In the genomic region with DNA sequence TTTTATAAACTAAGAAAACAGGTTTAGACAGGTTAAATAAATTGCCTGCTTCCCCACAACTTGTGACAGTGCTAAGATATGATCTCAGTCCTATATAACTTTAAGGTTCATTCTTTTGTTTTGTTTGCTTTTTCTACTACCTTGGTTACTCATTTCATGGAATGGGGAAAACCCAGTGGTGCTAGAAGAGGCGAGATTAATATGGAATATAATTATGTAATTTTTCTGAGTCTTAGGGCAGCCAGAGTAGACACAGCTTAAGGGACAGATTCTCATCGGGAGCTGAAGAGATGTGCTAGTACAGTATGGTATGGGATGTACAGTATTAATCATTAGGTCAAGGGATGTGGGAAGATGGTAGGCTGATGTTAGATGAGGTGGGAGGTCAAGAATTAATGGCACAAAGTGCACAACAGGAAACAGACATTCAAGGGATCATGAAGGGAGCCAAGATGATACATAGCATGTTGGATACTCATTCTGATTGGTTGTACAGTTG, we compare ENCODE assay signal across 17 cellular contexts. TPM values are rescaled to one million over a fixed set of nuclear protein-coding genes. Genes with fewer than 3 reads are reported as not detected.
A peak's percentile ranks its signal among the peaks of the same experiment; 100 is the strongest.
DNase-seq lines count a peak whose midpoint lies in the region; ATAC-seq and TF ChIP-seq lines count a peak whose summit lies in the region.
"Had no signal": no experiment of that assay in that cellular context is flagged by ENCODE, and none has a peak within 500 bp of the region (broad histone marks: within the 10 kb centered on the region; RNA-seq: fewer than 3 reads in every experiment).

No MANE protein-coding gene starts in this region.

- peaks cover 0 to 2% of the 10 kb centered on the region in 2 donors for H3K9me3 ChIP-seq in neuronal stem cell (replicated peaks in 1 of 2; ENCODE audit: control insufficient read depth in 2 of 2, insufficient read depth in 1 of 2, low read depth in 1 of 2, low read length in 2 of 2)
- H3K9me3 ChIP-seq: colonic mucosa, sigmoid colon had no signal

- no peak overlapping the region for H3K18ac ChIP-seq in neuronal stem cell (ENCODE audit: low read length)

- H3K4ac ChIP-seq in neuronal stem cell (ENCODE audit: low read length): no peak overlapping the region

- H3K36me3 ChIP-seq in neuronal stem cell (replicated peaks in 1 of 2; ENCODE audit: control insufficient read depth in 2 of 2, insufficient read depth in 2 of 2, low read length in 2 of 2): peaks cover 8 to 28% of the 10 kb centered on the region in 2 donors

- no peak overlapping the region for H3K14ac ChIP-seq in neuronal stem cell (ENCODE audit: low read length)

- H2BK5ac ChIP-seq in neuronal stem cell (ENCODE audit: low read length): no peak overlapping the region

- no peak overlapping the region for H3K4me3 ChIP-seq in neuronal stem cell (ENCODE audit: low read length in 2 of 2)
- H3K4me3 ChIP-seq: colonic mucosa, GM23338, lung, sigmoid colon had no signal

- CTCF ChIA-PET in MCF 10A (lab: Yijun Ruan, JAX): no interaction called here

- no peak overlapping the region for H2BK120ac ChIP-seq in neuronal stem cell (ENCODE audit: low read depth, low read length)

- no peaks in the 10 kb centered on the region for H3K9me3 Mint-ChIP-seq in MCF 10A (ENCODE audit: unreplicated experiment)
- no peaks in the 10 kb centered on the region for H3K9me3 Mint-ChIP-seq in activated T-helper 17 cell treated with anti-CD3 and anti-CD28 coated beads, Interleukin-2, amount 50 U/mL, for 72 hours
- H3K9me3 Mint-ChIP-seq: GM23338; IgD-negative memory B cell; stimulated activated memory B cell treated with anti-CD40 and anti-IgM and Interleukin-4, amounts not matched to agents 10 μg/mL and 1 μg/mL and 100 μg/mL, for 72 hours had no signal

- DNase-seq in T47D (ENCODE audit: low read depth in 1 of 2, low spot score in 1 of 2) (peak; percentile 47 to 78), MCF 10A (ENCODE audit: unreplicated experiment) (no peak), hepatic stellate cell (ENCODE audit: low spot score) (peak; percentile 38), NCI-H526 treated with DMSO at 0.1 percent for 48 hours (lab: John Stamatoyannopoulos, UW) (no peak), neuronal stem cell (ENCODE audit: low spot score) (no peak), activated gamma-delta T cell (lab: John Stamatoyannopoulos, UW) (no peak)
- DNase-seq: colonic mucosa, erythroblast, NCI-H1105 treated with DMSO at 0.1 percent for 48 hours, NCI-H2227 treated with DMSO at 0.1 percent for 48 hours, sigmoid colon had no signal

- no peak overlapping the region for H4K91ac ChIP-seq in neuronal stem cell (ENCODE audit: low read depth, low read length, poor library complexity)

- POLR2A ChIA-PET in MCF 10A (lab: Yijun Ruan, JAX): interaction anchor here (0.9 kb wide), 1 partner anchor 11 kb away, joined by 5 read pairs; no protein-coding TSS in a partner anchor

- no peaks in the 10 kb centered on the region for H3K79me1 ChIP-seq in neuronal stem cell (ENCODE audit: low read depth, low read length)

- H2BK12ac ChIP-seq in neuronal stem cell (ENCODE audit: low read length): no peak overlapping the region

- no peak for TF ChIP-seq CTCF in MCF 10A (IDR thresholded peaks at IDR 0.05; ENCODE audit: unreplicated experiment)

- no peak overlapping the region for H2AFZ ChIP-seq in neuronal stem cell (ENCODE audit: low read length)
- H2AFZ ChIP-seq: GM23338 had no signal

- no peaks in the 10 kb centered on the region for H3K27me3 Mint-ChIP-seq in MCF 10A (ENCODE audit: insufficient read depth, unreplicated experiment)
- no peaks in the 10 kb centered on the region for H3K27me3 Mint-ChIP-seq in activated T-helper 17 cell treated with anti-CD3 and anti-CD28 coated beads, Interleukin-2, amount 50 U/mL, for 72 hours
- H3K27me3 Mint-ChIP-seq: IgD-negative memory B cell; stimulated activated memory B cell treated with anti-CD40 and anti-IgM and Interleukin-4, amounts not matched to agents 10 μg/mL and 1 μg/mL and 100 μg/mL, for 72 hours had no signal

- H3K23ac ChIP-seq in neuronal stem cell (ENCODE audit: low read depth, low read length, poor library complexity): no peak overlapping the region

- H3K4me2 ChIP-seq in neuronal stem cell (ENCODE audit: insufficient read depth, low read length, poor library complexity, severe bottlenecking): no peak overlapping the region
- H3K4me2 ChIP-seq: GM23338 had no signal

- H2AK5ac ChIP-seq in neuronal stem cell (ENCODE audit: low read depth, low read length): no peak overlapping the region

- no peak overlapping the region for H3K27ac Mint-ChIP-seq in MCF 10A (ENCODE audit: low read depth, unreplicated experiment)
- no peak overlapping the region for H3K27ac Mint-ChIP-seq in activated T-helper 17 cell treated with anti-CD3 and anti-CD28 coated beads, Interleukin-2, amount 50 U/mL, for 72 hours
- H3K27ac Mint-ChIP-seq: GM23338; stimulated activated memory B cell treated with anti-CD40 and anti-IgM and Interleukin-4, amounts not matched to agents 10 μg/mL and 1 μg/mL and 100 μg/mL, for 72 hours had no signal

- H3K9ac ChIP-seq in neuronal stem cell (ENCODE audit: low read depth, low read length, poor library complexity): no peak overlapping the region

- H3K36me3 Mint-ChIP-seq in MCF 10A (ENCODE audit: insufficient read depth, unreplicated experiment): peaks cover 19% of the 10 kb centered on the region
- peaks cover 33% of the 10 kb centered on the region for H3K36me3 Mint-ChIP-seq in activated T-helper 17 cell treated with anti-CD3 and anti-CD28 coated beads, Interleukin-2, amount 50 U/mL, for 72 hours (ENCODE audit: low read depth)
- H3K36me3 Mint-ChIP-seq: IgD-negative memory B cell had no signal

- WGBS in neuronal stem cell (ENCODE audit: extremely low coverage in 2 of 2, insufficient read length in 2 of 2, insufficient replicate concordance in 1 of 2), 2 donors: no CpG with 5 or more reads among the region's 2 CpGs

- H3K4me3 Mint-ChIP-seq in MCF 10A (ENCODE audit: unreplicated experiment): no peak overlapping the region
- H3K4me3 Mint-ChIP-seq in activated T-helper 17 cell treated with anti-CD3 and anti-CD28 coated beads, Interleukin-2, amount 50 U/mL, for 72 hours: no peak overlapping the region
- H3K4me3 Mint-ChIP-seq: GM23338; stimulated activated memory B cell treated with anti-CD40 and anti-IgM and Interleukin-4, amounts not matched to agents 10 μg/mL and 1 μg/mL and 100 μg/mL, for 72 hours had no signal

- intact Hi-C loops in MCF 10A (cut with micrococcal nuclease): no loop called here

- no peak overlapping the region for H2BK15ac ChIP-seq in neuronal stem cell (ENCODE audit: low read length)

- no peaks in the 10 kb centered on the region for H3K4me1 ChIP-seq in neuronal stem cell (ENCODE audit: control insufficient read depth in 2 of 2, insufficient read depth in 1 of 2, low read depth in 1 of 2, low read length in 2 of 2)

- in situ Hi-C loops in T47D (cut with HindIII; ENCODE audit: low pct_unique_long_range_greater_than_20kb, low sequenced_read_pairs): no loop called here

- H3K4me1 Mint-ChIP-seq in MCF 10A (ENCODE audit: insufficient read depth, unreplicated experiment): peaks cover 46% of the 10 kb centered on the region
- H3K4me1 Mint-ChIP-seq in activated T-helper 17 cell treated with anti-CD3 and anti-CD28 coated beads, Interleukin-2, amount 50 U/mL, for 72 hours: peaks cover 47% of the 10 kb centered on the region

- H4K8ac ChIP-seq in neuronal stem cell (ENCODE audit: low read depth, low read length): no peak overlapping the region

- peak; percentile 62 for ATAC-seq in activated T-helper 17 cell treated with anti-CD3 and anti-CD28 coated beads, Interleukin-2, amount 50 U/mL, for 72 hours (replicated peaks)
- no peak for ATAC-seq in GM21619 (IDR thresholded peaks at IDR 0.05; ENCODE audit: unreplicated experiment)
- ATAC-seq: GM23338; stimulated activated memory B cell treated with anti-CD40 and anti-IgM and Interleukin-4, amounts not matched to agents 10 μg/mL and 1 μg/mL and 100 μg/mL, for 72 hours had no signal

- no TSS peak for BruUV-seq in MCF 10A (replicated peaks; lab: Mats Ljungman, UMichigan)

- no peaks in the 10 kb centered on the region for H3K27me3 ChIP-seq in neuronal stem cell (ENCODE audit: control insufficient read depth in 3 of 3, insufficient read depth in 3 of 3, low read depth in 1 of 3, low read length in 3 of 3)
- H3K27me3 ChIP-seq: colonic mucosa, sigmoid colon had no signal

- H3K27ac ChIP-seq in neuronal stem cell (replicated peaks; ENCODE audit: low read length): no peak overlapping the region
- H3K27ac ChIP-seq: colonic mucosa, sigmoid colon had no signal

RNA-seq across cellular contexts. Expression of a gene that starts 6.2 kb away (rescaled TPM):
- total RNA-seq in MCF 10A (2022): 17.8 and 18.8 TPM in 2 replicates
- 10 to 100 TPM; 14.8 to 15.7 TPM for total RNA-seq in activated T-helper 17 cell treated with anti-CD3 and anti-CD28 coated beads, Interleukin-2, amount 50 U/mL, for 72 hours
- 9.0 TPM for polyA plus RNA-seq in neuronal stem cell (2013, experiment 1 of 2)
- polyA plus RNA-seq in neuronal stem cell (2013, experiment 2 of 2): 8.8 TPM

Comparison
In these comparisons a context has a peak if more than half of its experiments do, and no peak if none do; other contexts are left out.
1. DNase-seq: peak in T47D (2 of 2) and hepatic stellate cell (single experiment); none in MCF 10A (single experiment), NCI-H526 treated with DMSO at 0.1 percent for 48 hours (single experiment), neuronal stem cell (single experiment) and activated gamma-delta T cell (single experiment).